Comparison of ENCODE assay signal across 9 cellular contexts in genomic region chr19:46951236-46951986, GRCh38.
A peak's percentile ranks its signal among the peaks of the same experiment; 100 is the strongest.
DNase-seq lines count a peak whose midpoint lies in the region; ATAC-seq and TF ChIP-seq lines count a peak whose summit lies in the region.
"Had no signal": no experiment of that assay in that cellular context is flagged by ENCODE, and none has a peak within 500 bp of the region (broad histone marks: within the 10 kb centered on the region; RNA-seq: fewer than 3 reads in every experiment).

No MANE protein-coding gene starts in this region.

- H3F3A ChIP-seq in SK-N-SH (replicated peaks; ENCODE audit: insufficient read depth) = peaks cover 25% of the 10 kb centered on the region

- H3K36me3 ChIP-seq in SK-N-SH (replicated peaks in 1 of 2; ENCODE audit: control insufficient read depth in 1 of 2, insufficient read depth in 2 of 2, low read length in 1 of 2) = peaks cover 7 to 10% of the 10 kb centered on the region in 2 experiments

- H3K4me3 ChIP-seq in SK-N-SH (ENCODE audit: low read depth in 2 of 2, low read length in 1 of 2) (no peak overlapping the region), dorsolateral prefrontal cortex (no peak overlapping the region)

- 66% methylated on average over 6 of the region's 6 CpGs for WGBS in SK-N-SH (ENCODE audit: low lambda C conversion rate)

- TF ChIP-seq CTCF in SK-N-SH (IDR thresholded peaks at IDR 0.05) (no peak), dorsolateral prefrontal cortex (IDR thresholded peaks at IDR 0.05 in 54 of 56, conservative IDR thresholded peaks at IDR 0.05 in 2 of 56; ENCODE audit: low read depth in 1 of 56, partially characterized antibody in 56 of 56) (no peak)

- ATAC-seq in SK-N-SH treated with all-trans-retinoic acid at 6 μM for 48 hours = no peak; the same call in 2 of the 3 replicates
- ATAC-seq in GM19455 (IDR thresholded peaks at IDR 0.05; ENCODE audit: unreplicated experiment) = no peak
- no peak for ATAC-seq in GM21423 (IDR thresholded peaks at IDR 0.05; ENCODE audit: unreplicated experiment)

- H2AFZ ChIP-seq in SK-N-SH (ENCODE audit: low read depth) = no peak overlapping the region

- CTCF ChIA-PET in SK-N-SH (lab: Yijun Ruan, JAX) = interaction anchor here (1.0 kb wide), 1 partner anchor 39 kb away, joined by 4 read pairs; no protein-coding TSS in a partner anchor

- TF ChIP-seq EP300 in SK-N-SH (IDR thresholded peaks at IDR 0.05; ENCODE audit: borderline replicate concordance in 1 of 2, low read depth in 1 of 2, low read length in 1 of 2) = no peak

- no peaks in the 10 kb centered on the region for H3K9me3 ChIP-seq in SK-N-SH

- H3K27me3 ChIP-seq in SK-N-SH (ENCODE audit: insufficient read depth) = no peaks in the 10 kb centered on the region
- H3K27me3 ChIP-seq in dorsolateral prefrontal cortex = no peaks in the 10 kb centered on the region

- H3K9ac ChIP-seq in SK-N-SH = no peak overlapping the region

- H3K4me2 ChIP-seq in SK-N-SH = peak overlapping the region; percentile 41; the same call in 1 of the 2 replicates

- TF ChIP-seq RAD21 in SK-N-SH (IDR thresholded peaks at IDR 0.05; ENCODE audit: low read length) = no peak

- POLR2A ChIA-PET in SK-N-SH (lab: Yijun Ruan, JAX) = no interaction called here

- H3K27ac ChIP-seq in SK-N-SH (ENCODE audit: low read depth in 2 of 2, low read length in 1 of 2) = peak overlapping the region in 1 of 2 experiments; percentile 55; a peak in 3 of 4 replicates
- H3K27ac ChIP-seq in dorsolateral prefrontal cortex = peak overlapping the region in 48 of 59 donors; percentile 1 to 84 (median 50)

- peaks cover 27 to 35% of the 10 kb centered on the region in 2 experiments for H3K4me1 ChIP-seq in SK-N-SH (ENCODE audit: control insufficient read depth in 1 of 2, insufficient read depth in 2 of 2, low read depth in 1 of 2, low read length in 1 of 2)

- intact Hi-C loops in dorsolateral prefrontal cortex (cut with DNase I) = no loop called here

- no peaks in the 10 kb centered on the region for H3K9me2 ChIP-seq in SK-N-SH

- peaks cover 93% of the 10 kb centered on the region for H3K79me2 ChIP-seq in SK-N-SH (ENCODE audit: insufficient read depth)

- DNase-seq in SK-N-SH (no peak), M059J (ENCODE audit: low read depth) (peak; percentile 88), dorsolateral prefrontal cortex (peak in 6 of 10 donors; percentile 35 to 63 (median 47)), retina (peak; percentile 37), ureter (ENCODE audit: low spot score) (no peak)
- DNase-seq: NCI-H1092 had no signal

- peaks cover 3% of the 10 kb centered on the region; the same call in 1 of the 2 replicates for H4K20me1 ChIP-seq in SK-N-SH (ENCODE audit: insufficient read depth)

TF ChIP-seq in SK-N-SH, 30 proteins besides CTCF, POLR2A, EP300 and RAD21 (continues in another document):
- peak; percentile 19; the same call in 1 of the 2 replicates for TF ChIP-seq JUND (IDR thresholded peaks at IDR 0.05)
- peak; percentile 46; the same call in 1 of the 2 replicates for TF ChIP-seq USF1 (IDR thresholded peaks at IDR 0.05; ENCODE audit: borderline replicate concordance, low read depth)
- peak; percentile 56; the same call in 1 of the 2 replicates for TF ChIP-seq FOSL2 (IDR thresholded peaks at IDR 0.05; ENCODE audit: borderline replicate concordance, low read depth)
- no peak for TF ChIP-seq FOXM1 (IDR thresholded peaks at IDR 0.05; ENCODE audit: low read depth)
- TF ChIP-seq SMC3 (IDR thresholded peaks at IDR 0.05; ENCODE audit: low read depth, low read length) = no peak
- TF ChIP-seq TEAD4 (IDR thresholded peaks at IDR 0.05; ENCODE audit: borderline replicate concordance, insufficient read depth) = no peak
- no peak for TF ChIP-seq TCF12 (IDR thresholded peaks at IDR 0.05)
- TF ChIP-seq, protein P1, sequence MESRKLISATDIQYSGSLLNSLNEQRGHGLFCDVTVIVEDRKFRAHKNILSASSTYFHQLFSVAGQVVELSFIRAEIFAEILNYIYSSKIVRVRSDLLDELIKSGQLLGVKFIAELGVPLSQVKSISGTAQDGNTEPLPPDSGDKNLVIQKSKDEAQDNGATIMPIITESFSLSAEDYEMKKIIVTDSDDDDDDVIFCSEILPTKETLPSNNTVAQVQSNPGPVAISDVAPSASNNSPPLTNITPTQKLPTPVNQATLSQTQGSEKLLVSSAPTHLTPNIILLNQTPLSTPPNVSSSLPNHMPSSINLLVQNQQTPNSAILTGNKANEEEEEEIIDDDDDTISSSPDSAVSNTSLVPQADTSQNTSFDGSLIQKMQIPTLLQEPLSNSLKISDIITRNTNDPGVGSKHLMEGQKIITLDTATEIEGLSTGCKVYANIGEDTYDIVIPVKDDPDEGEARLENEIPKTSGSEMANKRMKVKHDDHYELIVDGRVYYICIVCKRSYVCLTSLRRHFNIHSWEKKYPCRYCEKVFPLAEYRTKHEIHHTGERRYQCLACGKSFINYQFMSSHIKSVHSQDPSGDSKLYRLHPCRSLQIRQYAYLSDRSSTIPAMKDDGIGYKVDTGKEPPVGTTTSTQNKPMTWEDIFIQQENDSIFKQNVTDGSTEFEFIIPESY (IDR thresholded peaks at IDR 0.05; ENCODE audit: borderline replicate concordance, low read depth) = no peak
- no peak for TF ChIP-seq EZH2phosphoT487 (IDR thresholded peaks at IDR 0.05; ENCODE audit: borderline replicate concordance, low read depth)
- TF ChIP-seq, protein P2, sequence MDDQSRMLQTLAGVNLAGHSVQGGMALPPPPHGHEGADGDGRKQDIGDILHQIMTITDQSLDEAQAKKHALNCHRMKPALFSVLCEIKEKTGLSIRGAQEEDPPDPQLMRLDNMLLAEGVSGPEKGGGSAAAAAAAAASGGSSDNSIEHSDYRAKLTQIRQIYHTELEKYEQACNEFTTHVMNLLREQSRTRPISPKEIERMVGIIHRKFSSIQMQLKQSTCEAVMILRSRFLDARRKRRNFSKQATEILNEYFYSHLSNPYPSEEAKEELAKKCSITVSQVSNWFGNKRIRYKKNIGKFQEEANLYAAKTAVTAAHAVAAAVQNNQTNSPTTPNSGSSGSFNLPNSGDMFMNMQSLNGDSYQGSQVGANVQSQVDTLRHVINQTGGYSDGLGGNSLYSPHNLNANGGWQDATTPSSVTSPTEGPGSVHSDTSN (IDR thresholded peaks at IDR 0.05) = peak; percentile 13; the same call in 1 of the 2 replicates
- no peak for TF ChIP-seq YY1 (IDR thresholded peaks at IDR 0.05; ENCODE audit: low read depth)

TF ChIP-seq in SK-N-SH treated with all-trans-retinoic acid at 6 μM for 48 hours, 23 proteins besides CTCF, POLR2A, EP300 and RAD21:
- TF ChIP-seq SNAI2 (CRISPR knock-in tag; IDR thresholded peaks at IDR 0.05) (no peak), RARB (CRISPR knock-in tag; IDR thresholded peaks at IDR 0.05) (no peak), GLIS3 (CRISPR knock-in tag; IDR thresholded peaks at IDR 0.05) (no peak), ZFP30 (CRISPR knock-in tag; IDR thresholded peaks at IDR 0.05) (no peak), OSR1 (CRISPR knock-in tag; IDR thresholded peaks at IDR 0.05) (no peak), TCF4 (CRISPR knock-in tag; IDR thresholded peaks at IDR 0.05; ENCODE audit: borderline replicate concordance) (no peak), TSHZ2 (CRISPR knock-in tag; IDR thresholded peaks at IDR 0.05) (no peak), POU6F1 (CRISPR knock-in tag; IDR thresholded peaks at IDR 0.05; ENCODE audit: borderline replicate concordance, low read depth) (no peak), ZC3H10 (CRISPR knock-in tag; IDR thresholded peaks at IDR 0.05) (no peak), ARNTL (CRISPR knock-in tag; IDR thresholded peaks at IDR 0.05; ENCODE audit: borderline replicate concordance, low read depth) (no peak), CSDC2 (CRISPR knock-in tag; IDR thresholded peaks at IDR 0.05) (no peak), PPARA (CRISPR knock-in tag; IDR thresholded peaks at IDR 0.05; ENCODE audit: borderline replicate concordance) (no peak), ZFP3 (CRISPR knock-in tag; IDR thresholded peaks at IDR 0.05) (no peak), ZNF70 (CRISPR knock-in tag; IDR thresholded peaks at IDR 0.05) (no peak)

Comparison
In these comparisons a context has a peak if more than half of its experiments do, and no peak if none do; other contexts are left out.
1. DNase-seq: peak in M059J (single experiment), dorsolateral prefrontal cortex (6 of 10) and retina (single experiment); none in SK-N-SH (single experiment) and ureter (single experiment).